In genomic region chr13:45168555-45168930, GRCh38 we compare ENCODE assay signal across 1 cellular context.
TF ChIP-seq lines count a peak whose summit lies in the region.

No MANE protein-coding gene starts in this region.

TF ChIP-seq in HCT116, 20 proteins besides CTCF, POLR2A, EP300 and RAD21 (continued from another document):
- no peak for TF ChIP-seq REST (IDR thresholded peaks at IDR 0.05; ENCODE audit: low read depth)
TF ChIP-seq in HCT116: peak in this region for 0.
